8 cellular contexts compared by ENCODE assay signal in the genomic region with DNA sequence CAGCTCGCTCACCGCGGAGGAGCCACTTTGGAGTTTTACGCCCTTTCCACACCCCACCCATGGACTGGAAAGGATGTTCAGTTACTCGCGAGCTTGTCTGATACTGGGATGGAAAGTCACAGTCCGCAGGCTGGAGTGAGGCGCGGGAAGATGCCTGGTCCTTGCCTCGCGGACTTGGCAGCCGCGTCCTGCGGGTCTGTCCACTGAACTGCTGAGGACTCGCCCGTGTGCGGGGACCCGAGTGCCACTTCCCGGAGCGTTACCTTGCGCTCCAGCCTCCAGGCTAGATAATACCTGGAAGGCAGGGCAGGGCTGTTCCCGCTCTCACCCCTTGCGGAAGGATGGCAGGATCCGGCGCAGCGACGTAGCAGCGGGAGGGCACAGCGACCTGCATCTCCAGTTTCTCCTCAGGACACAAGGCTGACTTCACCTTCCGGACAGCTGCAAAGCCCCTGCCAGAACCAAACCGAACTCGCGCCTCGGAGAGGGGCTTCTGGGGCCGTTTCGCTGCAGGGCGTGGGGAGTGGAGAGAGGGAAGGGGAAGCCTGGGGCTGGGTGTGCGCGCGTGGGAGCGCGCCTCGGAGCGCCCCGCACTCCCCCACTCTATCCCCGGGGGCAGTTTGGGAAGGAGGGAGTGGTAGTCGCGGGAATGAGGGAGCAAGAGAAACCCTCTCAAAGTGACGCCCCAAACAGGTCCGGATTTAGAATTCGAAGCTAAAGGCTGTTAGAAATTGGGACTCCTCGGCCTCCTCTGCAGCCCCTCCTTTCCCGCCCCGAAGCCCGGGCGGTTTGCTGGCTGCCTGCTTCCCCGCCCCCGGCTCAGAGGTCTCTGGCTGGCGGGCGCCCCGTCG. TPM values are rescaled to one million over a fixed set of nuclear protein-coding genes. Genes with fewer than 3 reads are reported as not detected.
DNase-seq lines count a peak whose midpoint lies in the region; ATAC-seq and TF ChIP-seq lines count a peak whose summit lies in the region.

Gene KCNQ5, plus strand, starts transcription at position 822 of the 851 bp plus-strand sequence.

- ATAC-seq in upper lobe of left lung (ENCODE audit: low FRiP score in 2 of 2) (peak; percentile 25 to 35), GM19397 (IDR thresholded peaks at IDR 0.05; ENCODE audit: unreplicated experiment) (no peak)

- H3K4me3 ChIP-seq in esophagus (ENCODE audit: low read depth in 1 of 2, low read length in 2 of 2) (peak within 1 kb of the TSS; percentile 49), neural cell (ENCODE audit: low read length) (peak within 1 kb of the TSS; percentile 74), upper lobe of left lung (peak within 1 kb of the TSS; percentile 38 to 62 (median 54))

- H3K79me2 ChIP-seq in neural cell (replicated peaks; ENCODE audit: insufficient read depth, low read length) = no peaks in the 10 kb centered on the region

- no peak for TF ChIP-seq RAD21 in neural cell (conservative IDR thresholded peaks at IDR 0.05)

- H3K4me1 ChIP-seq in esophagus (ENCODE audit: control insufficient read depth in 2 of 2, insufficient read depth in 2 of 2, low read length in 1 of 2) (peaks cover 0 to 14% of the 10 kb centered on the region in 2 donors), upper lobe of left lung (peaks cover 24 to 37% (median 34%) of the 10 kb centered on the region in 4 donors)

- peak within 1 kb of the TSS; percentile 93 for H3K4me2 ChIP-seq in neural cell (ENCODE audit: low read length)

- H3F3A ChIP-seq in neural cell (ENCODE audit: insufficient read depth, low read length, poor library complexity, severe bottlenecking) = no peaks in the 10 kb centered on the region

- H3K27ac ChIP-seq in esophagus (ENCODE audit: low read depth in 2 of 2, low read length in 1 of 2) (no peak within 1 kb of the TSS), neural cell (ENCODE audit: low read length) (no peak within 1 kb of the TSS), upper lobe of left lung (peak within 1 kb of the TSS in 1 of 4 donors; percentile 18)

- TF ChIP-seq EP300 in neural cell (conservative IDR thresholded peaks at IDR 0.05; ENCODE audit: poor library complexity, severe bottlenecking) = no peak
- TF ChIP-seq EP300 in upper lobe of left lung (IDR thresholded peaks at IDR 0.05) = no peak

- no peak within 1 kb of the TSS for H2AFZ ChIP-seq in neural cell (ENCODE audit: low read depth, low read length)

- peak within 1 kb of the TSS; percentile 82 for H3K4me3 Mint-ChIP-seq in activated CD4-positive, alpha-beta T cell treated with anti-CD3 and anti-CD28 coated beads, Interleukin-2, amount 10 ng/mL, durations not matched to agents 7 days and 5 days

- H3K9me3 ChIP-seq in esophagus (ENCODE audit: control insufficient read depth in 2 of 2, insufficient read depth in 1 of 2, low read depth in 1 of 2, low read length in 1 of 2) = no peaks in the 10 kb centered on the region
- H3K9me3 ChIP-seq in neural cell (ENCODE audit: low read length) = no peaks in the 10 kb centered on the region
- no peaks in the 10 kb centered on the region for H3K9me3 ChIP-seq in upper lobe of left lung

- no peaks in the 10 kb centered on the region for H3K9me3 Mint-ChIP-seq in activated CD4-positive, alpha-beta T cell treated with anti-CD3 and anti-CD28 coated beads, Interleukin-2, amount 10 ng/mL, durations not matched to agents 7 days and 5 days

- H3K9ac ChIP-seq in neural cell (ENCODE audit: low read length) = peak within 1 kb of the TSS; percentile 24

- peaks cover 0 to 3% of the 10 kb centered on the region in 2 donors for H3K27me3 ChIP-seq in esophagus (ENCODE audit: control insufficient read depth in 1 of 2, insufficient read depth in 2 of 2, low read length in 2 of 2)
- H3K27me3 ChIP-seq in neural cell (ENCODE audit: insufficient read depth, low read depth, low read length) = peaks cover 56% of the 10 kb centered on the region
- H3K27me3 ChIP-seq in upper lobe of left lung = peaks cover 0 to 13% (median 1%) of the 10 kb centered on the region in 4 donors

- DNase-seq in NCI-H146 (lab: John Stamatoyannopoulos, UW) (peak; percentile 16), NCI-H146 treated with DMSO at 0.1 percent for 48 hours (lab: John Stamatoyannopoulos, UW; ENCODE audit: unreplicated experiment) (no peak), HK-2 (ENCODE audit: unreplicated experiment) (peak; percentile 17), upper lobe of left lung (peak; percentile 23 to 76)
- DNase-seq in activated CD4-positive, alpha-beta T cell treated with anti-CD3 and anti-CD28 coated beads, Interleukin-2, amount 10 ng/mL, durations not matched to agents 7 days and 5 days = no peak

- H3K27ac Mint-ChIP-seq in activated CD4-positive, alpha-beta T cell treated with anti-CD3 and anti-CD28 coated beads, Interleukin-2, amount 10 ng/mL, durations not matched to agents 7 days and 5 days = peak within 1 kb of the TSS; percentile 86

- H3K4me1 Mint-ChIP-seq in activated CD4-positive, alpha-beta T cell treated with anti-CD3 and anti-CD28 coated beads, Interleukin-2, amount 10 ng/mL, durations not matched to agents 7 days and 5 days = peaks cover 49% of the 10 kb centered on the region

- no peak for TF ChIP-seq POLR2A in upper lobe of left lung (IDR thresholded peaks at IDR 0.05)

- TF ChIP-seq CTCF in neural cell (IDR thresholded peaks at IDR 0.05; ENCODE audit: poor library complexity, severe bottlenecking) = no peak
- TF ChIP-seq CTCF in upper lobe of left lung (IDR thresholded peaks at IDR 0.05) = no peak

- WGBS in esophagus, 2 donors = 1% methylated on average over 62 of the region's 62 CpGs
- 1 to 3% methylated on average over 23 to 52 of the region's 62 CpGs for WGBS in upper lobe of left lung, 2 donors

- POLR2A ChIA-PET in activated CD4-positive, alpha-beta T cell treated with anti-CD3 and anti-CD28 coated beads, Interleukin-2, amount 10 ng/mL, durations not matched to agents 7 days and 5 days (lab: Charles Lee) = no interaction called here

- no peaks in the 10 kb centered on the region for H3K36me3 Mint-ChIP-seq in activated CD4-positive, alpha-beta T cell treated with anti-CD3 and anti-CD28 coated beads, Interleukin-2, amount 10 ng/mL, durations not matched to agents 7 days and 5 days (ENCODE audit: low read depth)

- no peaks in the 10 kb centered on the region for H3K9me2 ChIP-seq in neural cell (ENCODE audit: insufficient read depth, low read length)

- CTCF ChIA-PET in activated CD4-positive, alpha-beta T cell treated with anti-CD3 and anti-CD28 coated beads, Interleukin-2, amount 10 ng/mL, durations not matched to agents 7 days and 5 days (lab: Charles Lee) = interaction anchor here (0.6 to 3.4 kb wide), 4 partner anchors 10 to 668 kb away, joined by 3 to 10 read pairs (median 5); no protein-coding TSS in a partner anchor

- peaks cover 32% of the 10 kb centered on the region for H3K27me3 Mint-ChIP-seq in activated CD4-positive, alpha-beta T cell treated with anti-CD3 and anti-CD28 coated beads, Interleukin-2, amount 10 ng/mL, durations not matched to agents 7 days and 5 days

- no peaks in the 10 kb centered on the region for H3K36me3 ChIP-seq in esophagus (ENCODE audit: control insufficient read depth in 2 of 2, insufficient read depth in 2 of 2, low read length in 1 of 2)
- H3K36me3 ChIP-seq in neural cell (ENCODE audit: insufficient read depth, low read length) = no peaks in the 10 kb centered on the region
- no peaks in the 10 kb centered on the region for H3K36me3 ChIP-seq in upper lobe of left lung

- no peaks in the 10 kb centered on the region for H4K20me1 ChIP-seq in neural cell (ENCODE audit: insufficient read depth)

TF ChIP-seq in neural cell, 6 proteins besides CTCF, POLR2A, EP300 and RAD21:
- TF ChIP-seq SMC3 (conservative IDR thresholded peaks at IDR 0.05; ENCODE audit: poor library complexity) (no peak), MXI1 (conservative IDR thresholded peaks at IDR 0.05; ENCODE audit: poor library complexity, severe bottlenecking) (no peak), POLR2AphosphoS5 (IDR thresholded peaks at IDR 0.05) (no peak), TAF1 (IDR thresholded peaks at IDR 0.05; ENCODE audit: low read depth) (no peak), EZH2 (IDR thresholded peaks at IDR 0.05; ENCODE audit: borderline replicate concordance, insufficient read depth, low read length, poor library complexity, severe bottlenecking) (no peak)
- TF ChIP-seq, protein P1, sequence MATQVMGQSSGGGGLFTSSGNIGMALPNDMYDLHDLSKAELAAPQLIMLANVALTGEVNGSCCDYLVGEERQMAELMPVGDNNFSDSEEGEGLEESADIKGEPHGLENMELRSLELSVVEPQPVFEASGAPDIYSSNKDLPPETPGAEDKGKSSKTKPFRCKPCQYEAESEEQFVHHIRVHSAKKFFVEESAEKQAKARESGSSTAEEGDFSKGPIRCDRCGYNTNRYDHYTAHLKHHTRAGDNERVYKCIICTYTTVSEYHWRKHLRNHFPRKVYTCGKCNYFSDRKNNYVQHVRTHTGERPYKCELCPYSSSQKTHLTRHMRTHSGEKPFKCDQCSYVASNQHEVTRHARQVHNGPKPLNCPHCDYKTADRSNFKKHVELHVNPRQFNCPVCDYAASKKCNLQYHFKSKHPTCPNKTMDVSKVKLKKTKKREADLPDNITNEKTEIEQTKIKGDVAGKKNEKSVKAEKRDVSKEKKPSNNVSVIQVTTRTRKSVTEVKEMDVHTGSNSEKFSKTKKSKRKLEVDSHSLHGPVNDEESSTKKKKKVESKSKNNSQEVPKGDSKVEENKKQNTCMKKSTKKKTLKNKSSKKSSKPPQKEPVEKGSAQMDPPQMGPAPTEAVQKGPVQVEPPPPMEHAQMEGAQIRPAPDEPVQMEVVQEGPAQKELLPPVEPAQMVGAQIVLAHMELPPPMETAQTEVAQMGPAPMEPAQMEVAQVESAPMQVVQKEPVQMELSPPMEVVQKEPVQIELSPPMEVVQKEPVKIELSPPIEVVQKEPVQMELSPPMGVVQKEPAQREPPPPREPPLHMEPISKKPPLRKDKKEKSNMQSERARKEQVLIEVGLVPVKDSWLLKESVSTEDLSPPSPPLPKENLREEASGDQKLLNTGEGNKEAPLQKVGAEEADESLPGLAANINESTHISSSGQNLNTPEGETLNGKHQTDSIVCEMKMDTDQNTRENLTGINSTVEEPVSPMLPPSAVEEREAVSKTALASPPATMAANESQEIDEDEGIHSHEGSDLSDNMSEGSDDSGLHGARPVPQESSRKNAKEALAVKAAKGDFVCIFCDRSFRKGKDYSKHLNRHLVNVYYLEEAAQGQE (IDR thresholded peaks at IDR 0.05; ENCODE audit: borderline replicate concordance) = no peak

RNA-seq across cellular contexts. Expression of gene KCNQ5, which starts in this region (rescaled TPM):
- 1 to 10 TPM; 2.6 to 3.9 TPM for total RNA-seq in activated CD4-positive, alpha-beta T cell treated with anti-CD3 and anti-CD28 coated beads, Interleukin-2, amount 10 ng/mL, durations not matched to agents 7 days and 5 days
- polyA plus RNA-seq in esophagus = under 1 TPM; 0.18 to 0.22 TPM
- 0.10 and 0.30 TPM in 2 replicates for polyA plus RNA-seq in neural cell
- polyA minus RNA-seq in neural cell = 0.73 and 0.81 TPM in 2 replicates
- 1 to 10 TPM in 1 of 6 donors, under 1 TPM in 5; 0.30 to 3.1 (median 0.32) TPM for total RNA-seq in upper lobe of left lung

Comparison
In these comparisons a context has a peak if more than half of its experiments do, and no peak if none do; other contexts are left out.
1. DNase-seq: peak in NCI-H146 (single experiment), HK-2 (single experiment) and upper lobe of left lung (2 of 2); none in NCI-H146 treated with DMSO at 0.1 percent for 48 hours (single experiment) and activated CD4-positive, alpha-beta T cell treated with anti-CD3 and anti-CD28 coated beads, Interleukin-2, amount 10 ng/mL, durations not matched to agents 7 days and 5 days (single experiment).
2. Peak in every context shown above with its lines, with median percentiles within 50 percentile points of each other: H3K4me3 ChIP-seq.